Comparison of ENCODE assay signal across 15 cellular contexts in genomic region chr15:41104234-41104633, GRCh38. TPM values are rescaled to one million over a fixed set of nuclear protein-coding genes. Genes with fewer than 3 reads are reported as not detected.
A peak's percentile ranks its signal among the peaks of the same experiment; 100 is the strongest.
DNase-seq lines count a peak whose midpoint lies in the region; ATAC-seq, FAIRE-seq and TF ChIP-seq lines count a peak whose summit lies in the region.
"Had no signal": no experiment of that assay in that cellular context is flagged by ENCODE, and none has a peak within 500 bp of the region (broad histone marks: within the 10 kb centered on the region; RNA-seq: fewer than 3 reads in every experiment).

No MANE protein-coding gene starts in this region.

- TF ChIP-seq POLR2A in endothelial cell of umbilical vein (IDR thresholded peaks at IDR 0.05; ENCODE audit: low read depth, low read length): no peak

- peaks cover 32% of the 10 kb centered on the region for H3K4me1 ChIP-seq in PC-3 (ENCODE audit: insufficient read depth, low read length)
- H3K4me1 ChIP-seq in endothelial cell of umbilical vein (ENCODE audit: control insufficient read depth, extremely low read depth, insufficient read depth, low read length): peaks cover 2% of the 10 kb centered on the region
- peaks cover 28% of the 10 kb centered on the region for H3K4me1 ChIP-seq in osteoblast (ENCODE audit: insufficient read depth, low read length)
- H3K4me1 ChIP-seq in mucosa of descending colon (ENCODE audit: low read depth): no peaks in the 10 kb centered on the region

- H2AFZ ChIP-seq in PC-3 (ENCODE audit: low read length): no peak overlapping the region
- no peak overlapping the region for H2AFZ ChIP-seq in endothelial cell of umbilical vein (ENCODE audit: low read depth, low read length)
- no peak overlapping the region for H2AFZ ChIP-seq in osteoblast (ENCODE audit: low read length)

- peak; percentile 99 for ATAC-seq in PC-3
- no peak for ATAC-seq in mucosa of descending colon

- H4K20me1 ChIP-seq in PC-3 (ENCODE audit: low read length) (peaks cover 41% of the 10 kb centered on the region; the same call in 1 of the 2 replicates), endothelial cell of umbilical vein (replicated peaks; ENCODE audit: control insufficient read depth, extremely low read depth, insufficient read depth, low read length) (no peaks in the 10 kb centered on the region), osteoblast (ENCODE audit: insufficient read depth, low read length) (peaks cover 34% of the 10 kb centered on the region)

- no peaks in the 10 kb centered on the region for H3K9me3 ChIP-seq in PC-3 (ENCODE audit: low read length)
- no peaks in the 10 kb centered on the region for H3K9me3 ChIP-seq in endothelial cell of umbilical vein (replicated peaks; ENCODE audit: control insufficient read depth, insufficient read depth, low read length)
- H3K9me3 ChIP-seq in osteoblast (ENCODE audit: low read depth, low read length): no peaks in the 10 kb centered on the region
- no peaks in the 10 kb centered on the region for H3K9me3 ChIP-seq in mucosa of descending colon

- H3K4me3 ChIP-seq in PC-3 (ENCODE audit: low read length) (no peak overlapping the region), endothelial cell of umbilical vein (replicated peaks in 1 of 3; ENCODE audit: insufficient read depth in 1 of 3, low read depth in 1 of 3, low read length in 3 of 3) (no peak overlapping the region), osteoblast (ENCODE audit: insufficient read depth, low read length) (no peak overlapping the region), mucosa of descending colon (no peak overlapping the region)

- FAIRE-seq in endothelial cell of umbilical vein (lab: Jason Lieb, UNC): peak; percentile 78

- H3K79me2 ChIP-seq in PC-3 (ENCODE audit: low read length): peaks cover 98% of the 10 kb centered on the region
- peaks cover 87% of the 10 kb centered on the region for H3K79me2 ChIP-seq in endothelial cell of umbilical vein (ENCODE audit: control insufficient read depth, insufficient read depth, low read length)
- peaks cover 90% of the 10 kb centered on the region for H3K79me2 ChIP-seq in osteoblast (ENCODE audit: insufficient read depth, low read length)

- H3K9ac ChIP-seq in PC-3 (ENCODE audit: low read length) (no peak overlapping the region), endothelial cell of umbilical vein (replicated peaks; ENCODE audit: extremely low read depth, insufficient read depth, low read length) (no peak overlapping the region)

- H3K27me3 ChIP-seq in PC-3 (ENCODE audit: low read length): no peaks in the 10 kb centered on the region
- no peaks in the 10 kb centered on the region for H3K27me3 ChIP-seq in endothelial cell of umbilical vein (ENCODE audit: control insufficient read depth in 2 of 2, insufficient read depth in 2 of 2, low read length in 2 of 2)
- H3K27me3 ChIP-seq in osteoblast (ENCODE audit: insufficient read depth, low read length): no peaks in the 10 kb centered on the region

- no peak for TF ChIP-seq CTCF in PC-3 (conservative IDR thresholded peaks at IDR 0.05; ENCODE audit: low read depth, low read length)
- TF ChIP-seq CTCF in endothelial cell of umbilical vein (IDR thresholded peaks at IDR 0.05; ENCODE audit: extremely low read depth in 1 of 2, insufficient read depth in 1 of 2, low read depth in 1 of 2, low read length in 2 of 2): no peak
- TF ChIP-seq CTCF in osteoblast (IDR thresholded peaks at IDR 0.05; ENCODE audit: extremely low read depth, low read depth, low read length): no peak
- TF ChIP-seq CTCF in mucosa of descending colon (IDR thresholded peaks at IDR 0.05): no peak

- peak overlapping the region; percentile 38 for H3K27ac ChIP-seq in PC-3 (ENCODE audit: low read length)
- H3K27ac ChIP-seq in endothelial cell of umbilical vein (ENCODE audit: insufficient read depth, low read depth, low read length): no peak overlapping the region
- peak overlapping the region; percentile 9 for H3K27ac ChIP-seq in osteoblast (ENCODE audit: low read depth, low read length)

- H3K36me3 ChIP-seq in PC-3 (ENCODE audit: low read depth, low read length) (peaks cover 8% of the 10 kb centered on the region), endothelial cell of umbilical vein (ENCODE audit: control insufficient read depth in 2 of 2, extremely low read depth in 1 of 2, insufficient read depth in 2 of 2, low read length in 2 of 2) (peaks cover 0 to 3% of the 10 kb centered on the region in 2 experiments), osteoblast (ENCODE audit: insufficient read depth, low read length) (peaks cover 4% of the 10 kb centered on the region), mucosa of descending colon (ENCODE audit: low read depth) (no peaks in the 10 kb centered on the region)

- DNase-seq in GM03348 (ENCODE audit: low spot score) (peak; percentile 49), PC-3 (peak; percentile 78), endothelial cell of umbilical vein (ENCODE audit: low read depth, low spot score) (peak; percentile 70), osteoblast (ENCODE audit: insufficient read length, low spot score, missing footprints) (peak; percentile 84), DMS79 treated with DMSO at 0.1 percent for 48 hours (lab: John Stamatoyannopoulos, UW) (no peak), CD1c-positive myeloid dendritic cell (ENCODE audit: extremely low spot score) (no peak), mucosa of descending colon (no peak)
- DNase-seq in stimulated activated CD4-positive, alpha-beta T cell treated with anti-CD3 and anti-CD28 coated beads, Interleukin-2, amount 100 ng/mL, for 48 hours: no peak
- DNase-seq: activated CD4-positive, alpha-beta T cell treated with anti-CD3 and anti-CD28 coated beads, Interleukin-2, amount 10 ng/mL, durations not matched to agents 7 days and 5 days; activated T-cell treated with anti-CD3 and anti-CD28 coated beads, Interleukin-2, amount 50 U/mL, for 48 hours; CD4-positive, alpha-beta memory T cell; H7; NCI-H510A treated with DMSO at 0.1 percent for 48 hours; nephron progenitor cell; RPMI8226 had no signal

- H3K4me2 ChIP-seq in PC-3 (ENCODE audit: low read length) (peak overlapping the region; percentile 12; the same call in 1 of the 2 replicates), endothelial cell of umbilical vein (ENCODE audit: insufficient read depth, low read length) (no peak overlapping the region), osteoblast (ENCODE audit: insufficient read depth, low read length) (peak overlapping the region; percentile 6)

- no peaks in the 10 kb centered on the region for H3F3A ChIP-seq in PC-3 (ENCODE audit: low read length, unreplicated experiment)

- POLR2A ChIA-PET in PC-3 (lab: Charles Lee; ENCODE audit: unreplicated experiment) (interaction anchor here (0.5 to 0.6 kb wide), 2 partner anchors 67 to 163 kb away, joined by 3 to 6 read pairs; no protein-coding TSS in a partner anchor), endothelial cell of umbilical vein (lab: Charles Lee) (interaction anchor here (0.7 to 1.1 kb wide), 3 partner anchors 12 to 174 kb away, joined by 3 to 13 read pairs (median 5); partner anchors contain the start of gene INO80)

- dilution Hi-C loops in endothelial cell of umbilical vein (cut with MboI; ENCODE audit: extremely low pct_ligation_motif_present, low sequenced_read_pairs): no loop called here

- intact Hi-C loops in PC-3 (cut with micrococcal nuclease): loop anchor here (5.0 kb wide), 1 partner anchor 78 kb away; no protein-coding TSS in a partner anchor
- intact Hi-C loops in endothelial cell of umbilical vein (cut with micrococcal nuclease): loop anchor here (1.0 kb wide), 1 partner anchor 12 kb away; the partner anchor contains the start of gene INO80
- intact Hi-C loops in mucosa of descending colon (cut with DNase I, micrococcal nuclease): no loop called here

- BruUV-seq in PC-3 (replicated peaks; lab: Mats Ljungman, UMichigan) (no TSS peak), endothelial cell of umbilical vein (replicated peaks; lab: Mats Ljungman, UMichigan) (no TSS peak)

- CTCF ChIA-PET in PC-3 (lab: Charles Lee): interaction anchor here (0.6 kb wide), 1 partner anchor 297 kb away, joined by 3 read pairs; no protein-coding TSS in a partner anchor
- CTCF ChIA-PET in endothelial cell of umbilical vein (lab: Charles Lee): interaction anchor here (0.5 to 1.0 kb wide), 5 partner anchors 8 to 1851 kb away, joined by 3 to 4 read pairs (median 3); no protein-coding TSS in a partner anchor

- H3K9me2 ChIP-seq in PC-3 (replicated peaks; ENCODE audit: low read length): no peaks in the 10 kb centered on the region

- no peaks in the 10 kb centered on the region for H3K9me1 ChIP-seq in endothelial cell of umbilical vein (replicated peaks; ENCODE audit: control insufficient read depth, extremely low read depth, insufficient read depth, low read length)

TF ChIP-seq in endothelial cell of umbilical vein, 7 proteins besides CTCF, POLR2A, EP300 and RAD21:
- TF ChIP-seq JUN (IDR thresholded peaks at IDR 0.05; ENCODE audit: borderline replicate concordance, insufficient read depth, insufficient read length, low read depth) (no peak), FOS (IDR thresholded peaks at IDR 0.05; ENCODE audit: borderline replicate concordance, insufficient read depth, low read length) (peak; percentile 21)

RNA-seq across cellular contexts. Expression of gene INO80, which starts 11.8 kb away (rescaled TPM):
- total RNA-seq in PC-3 (2014; rRNA removed): 38.4 and 47.7 TPM in 2 replicates
- 22.9 and 29.1 TPM in 2 replicates for total RNA-seq in endothelial cell of umbilical vein
- 4.4 and 5.7 TPM in 2 replicates for polyA plus RNA-seq in endothelial cell of umbilical vein
- 7.0 and 8.0 TPM in 2 replicates for polyA plus RNA-seq in endothelial cell of umbilical vein (2011; cell fraction: cytosol; rRNA removed)
- polyA plus RNA-seq in endothelial cell of umbilical vein (2011; cell fraction: nucleus; rRNA removed): 17.3 and 17.8 TPM in 2 replicates
- polyA plus RNA-seq in endothelial cell of umbilical vein (2012): 8.6 and 12.8 TPM in 2 replicates
- 19.1 and 28.5 TPM in 2 replicates for polyA minus RNA-seq in endothelial cell of umbilical vein
- 15.7 TPM for polyA minus RNA-seq in endothelial cell of umbilical vein (2011; cell fraction: cytosol; rRNA and poly(A)+ RNA removed)
- polyA minus RNA-seq in endothelial cell of umbilical vein (2011; cell fraction: nucleus; rRNA and poly(A)+ RNA removed): 27.5 and 30.5 TPM in 2 replicates
- 23.5 and 28.0 TPM in 2 replicates for total RNA-seq in osteoblast
- total RNA-seq in mucosa of descending colon: 10 to 100 TPM; 22.7 to 28.0 (median 26.3) TPM

Comparison
In these comparisons a context has a peak if more than half of its experiments do, and no peak if none do; other contexts are left out.
1. DNase-seq: peak in GM03348 (single experiment), PC-3 (single experiment), endothelial cell of umbilical vein (single experiment) and osteoblast (single experiment); none in DMS79 treated with DMSO at 0.1 percent for 48 hours (single experiment), CD1c-positive myeloid dendritic cell (single experiment), stimulated activated CD4-positive, alpha-beta T cell treated with anti-CD3 and anti-CD28 coated beads, Interleukin-2, amount 100 ng/mL, for 48 hours (0 of 2) and mucosa of descending colon (0 of 3).
2. intact Hi-C loops: an anchor here in PC-3 (5.0 kb wide) and endothelial cell of umbilical vein (1.0 kb wide); none called in mucosa of descending colon.